Comparison of ENCODE assay signal across 1 cellular context in the genomic region with DNA sequence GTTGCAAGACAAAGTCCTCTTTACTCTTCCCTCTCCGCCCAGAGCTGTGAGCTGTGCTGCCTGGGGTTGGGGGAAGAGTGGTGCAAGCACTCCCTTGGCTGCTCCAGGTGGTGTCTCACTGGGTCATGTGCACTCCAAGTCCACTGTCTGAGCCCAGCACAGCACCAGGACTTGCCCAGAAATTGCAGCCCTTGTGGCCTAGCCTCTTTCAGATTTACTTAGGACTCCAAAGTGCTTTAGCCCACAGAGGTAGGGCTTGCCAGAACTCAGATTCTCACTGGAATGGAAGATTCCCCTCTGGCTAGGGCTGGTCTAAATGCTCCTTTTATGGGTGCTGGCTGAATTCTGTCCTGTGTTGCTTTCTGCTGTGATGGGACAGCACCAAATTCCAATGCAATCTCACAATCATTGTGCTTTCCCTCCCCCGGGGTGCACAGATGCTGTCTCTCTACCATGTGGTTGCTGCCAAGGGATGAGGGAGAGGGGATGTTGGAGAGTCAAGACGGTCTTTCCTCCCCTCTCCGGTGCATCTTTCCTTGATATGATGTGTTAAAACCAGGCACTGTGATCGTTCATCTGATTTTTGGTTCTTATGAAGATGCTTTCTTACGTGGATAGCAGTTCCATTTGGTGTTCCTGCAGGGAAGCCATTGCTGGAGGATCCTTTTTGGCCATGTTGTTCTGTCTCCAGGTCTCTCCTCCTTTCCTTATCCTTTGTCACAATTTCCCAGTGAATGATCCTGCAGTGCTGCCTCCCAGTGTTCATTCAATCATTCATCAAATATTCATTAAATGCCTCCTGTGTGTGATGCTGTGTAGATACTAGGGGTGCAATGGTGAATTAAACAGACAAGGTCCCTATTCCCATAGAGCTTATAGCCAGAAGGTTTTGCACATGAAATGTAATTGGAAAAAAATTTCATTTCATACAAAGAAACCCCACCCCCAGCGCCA.
TF ChIP-seq lines count a peak whose summit lies in the region.

No MANE protein-coding gene starts in this region.

TF ChIP-seq in HCT116, 20 proteins besides CTCF, POLR2A, EP300 and RAD21:
- no peak for TF ChIP-seq SRF (IDR thresholded peaks at IDR 0.05; ENCODE audit: low read depth)
TF ChIP-seq in HCT116: peak in this region for 0.
